Comparison of ENCODE assay signal across 8 cellular contexts in genomic region chr17:32253117-32253611, GRCh38. TPM values are rescaled to one million over a fixed set of nuclear protein-coding genes. Genes with fewer than 3 reads are reported as not detected.
DNase-seq lines count a peak whose midpoint lies in the region; ATAC-seq, FAIRE-seq and TF ChIP-seq lines count a peak whose summit lies in the region.

No MANE protein-coding gene starts in this region.

- H3K4me3 ChIP-seq in AG04449 (ENCODE audit: low read depth, low read length) (no peak overlapping the region), WI38 (ENCODE audit: low read depth, low read length) (no peak overlapping the region), bronchial epithelial cell (ENCODE audit: low read depth, low read length) (no peak overlapping the region), kidney (ENCODE audit: low read length in 2 of 2) (no peak overlapping the region)

- H3K9ac ChIP-seq in kidney (ENCODE audit: low read length in 2 of 2): no peak overlapping the region

- intact Hi-C loops in kidney (cut with DNase I): no loop called here

- H3K9me3 ChIP-seq in kidney (ENCODE audit: control insufficient read depth in 1 of 2, low read length in 2 of 2): no peaks in the 10 kb centered on the region

- no peak for FAIRE-seq in bronchial epithelial cell (lab: Jason Lieb, UNC)
- FAIRE-seq in kidney (lab: Jason Lieb, UNC): no peak

- H3K36me3 ChIP-seq in bronchial epithelial cell (ENCODE audit: control insufficient read depth, insufficient read depth, low read length) (no peaks in the 10 kb centered on the region), kidney (ENCODE audit: control insufficient read depth in 1 of 2, insufficient read depth in 2 of 2, low read length in 2 of 2) (no peaks in the 10 kb centered on the region)

- TF ChIP-seq CTCF in AG04449 (IDR thresholded peaks at IDR 0.05; ENCODE audit: insufficient read depth, low read length, missing control alignments) (peak; percentile 98), WI38 (IDR thresholded peaks at IDR 0.05; ENCODE audit: low read depth, low read length) (peak; percentile 99), bronchial epithelial cell (IDR thresholded peaks at IDR 0.05; ENCODE audit: insufficient read depth, low read length, severe bottlenecking) (peak; percentile 98), kidney (IDR thresholded peaks at IDR 0.05; ENCODE audit: borderline replicate concordance, extremely low read depth, insufficient read depth) (peak; percentile 96)

- POLR2A ChIA-PET in AG04449 (lab: Yijun Ruan, JAX): no interaction called here

- H3K4me1 ChIP-seq in kidney (ENCODE audit: control insufficient read depth in 1 of 2, insufficient read depth in 1 of 2, low read depth in 1 of 2, low read length in 2 of 2): peaks cover 4 to 6% of the 10 kb centered on the region in 2 donors

- DNase-seq in AG04449 (ENCODE audit: low read depth, low spot score) (no peak), GM19238 (ENCODE audit: insufficient read length, low spot score) (peak; percentile 68), NCI-H2171 treated with DMSO at 0.1 percent for 48 hours (lab: John Stamatoyannopoulos, UW) (peak; percentile 80), bronchial epithelial cell (ENCODE audit: low read depth) (peak; percentile 65), kidney (peak; percentile 77)
- peak; percentile 33 to 66 for DNase-seq in stimulated activated CD4-positive, alpha-beta T cell treated with anti-CD3 and anti-CD28 coated beads, Interleukin-15, amount 100 ng/mL, for 48 hours (ENCODE audit: low read depth in 2 of 2)

- no peak for ATAC-seq in HG02970 (IDR thresholded peaks at IDR 0.05; ENCODE audit: low FRiP score, unreplicated experiment)

- H3K27ac ChIP-seq in kidney (ENCODE audit: low read depth in 2 of 2, low read length in 2 of 2): no peak overlapping the region

- H3K27me3 ChIP-seq in bronchial epithelial cell (ENCODE audit: control insufficient read depth, insufficient read depth, low read length): peaks cover 3% of the 10 kb centered on the region

- CTCF ChIA-PET in AG04449 (lab: Yijun Ruan, JAX): interaction anchor here (0.6 to 5.8 kb wide), 18 partner anchors 9 to 214 kb away, joined by 3 to 34 read pairs (median 4); partner anchors contain the start of genes C17orf75 and PSMD11

RNA-seq across cellular contexts. Expression of gene RHBDL3, which starts 12.5 kb away (rescaled TPM):
- total RNA-seq in bronchial epithelial cell (not detected in 2 replicates), kidney (0.13 TPM)
- polyA plus RNA-seq in kidney (ENCODE audit: insufficient read depth, low read depth, low replicate concordance): 0.11 TPM
